ENCODE assay signal across 1 cellular context in the genomic region with DNA sequence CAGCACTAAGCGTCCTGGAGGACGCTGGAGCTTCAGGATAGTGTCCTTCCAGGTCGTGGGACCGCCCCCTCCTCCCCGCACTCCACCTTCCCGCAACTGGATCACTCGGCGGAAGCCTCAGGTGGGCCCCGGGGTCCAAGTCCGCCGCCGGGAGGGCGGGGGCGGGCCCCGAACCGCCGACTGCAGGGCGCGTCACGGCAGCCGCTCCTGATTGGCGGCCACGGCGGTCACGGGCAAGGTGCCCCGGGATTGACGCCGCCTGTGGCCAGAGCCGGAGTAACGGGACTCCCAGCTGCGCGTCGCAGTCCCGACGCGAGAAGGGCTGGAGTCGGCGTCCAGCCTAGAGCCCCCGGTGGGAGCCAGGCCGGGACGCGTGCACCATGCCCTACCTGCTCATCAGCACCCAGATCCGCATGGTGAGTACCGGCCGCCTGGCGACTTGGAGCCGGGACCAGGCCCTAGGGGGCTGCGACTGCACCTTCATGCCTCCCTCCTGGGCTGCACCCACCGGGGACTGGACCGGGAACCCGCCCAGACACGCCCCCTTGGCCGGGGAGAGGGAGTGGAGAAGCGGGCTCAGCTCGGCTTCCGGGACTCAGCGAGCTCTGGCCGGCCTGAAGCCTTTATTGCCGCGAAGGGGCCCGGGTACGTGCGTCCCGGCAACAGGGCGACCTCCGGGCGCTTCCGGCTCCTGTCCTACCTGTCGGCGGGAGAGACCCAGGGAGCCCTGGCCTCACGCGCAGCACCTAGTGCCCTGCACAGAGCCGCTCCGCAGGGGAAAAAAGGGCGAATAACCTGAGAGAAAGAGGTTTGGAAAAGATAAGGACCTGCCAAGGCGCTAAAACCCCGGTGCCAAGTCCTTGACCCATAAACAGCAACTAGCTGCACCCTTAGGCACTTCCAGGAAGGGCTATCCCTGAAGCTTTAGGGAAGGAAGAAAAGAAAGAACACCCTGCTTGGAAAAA.
TF ChIP-seq lines count a peak whose summit lies in the region.

A gene (plus strand): TSS at position 268 of the 965 bp plus-strand sequence. CDS start 113 bp downstream, at position 381.

TF ChIP-seq in K562, 482 proteins besides CTCF, POLR2A, EP300 and RAD21 (continued from another document and continues in another):
- TF ChIP-seq, protein P1, sequence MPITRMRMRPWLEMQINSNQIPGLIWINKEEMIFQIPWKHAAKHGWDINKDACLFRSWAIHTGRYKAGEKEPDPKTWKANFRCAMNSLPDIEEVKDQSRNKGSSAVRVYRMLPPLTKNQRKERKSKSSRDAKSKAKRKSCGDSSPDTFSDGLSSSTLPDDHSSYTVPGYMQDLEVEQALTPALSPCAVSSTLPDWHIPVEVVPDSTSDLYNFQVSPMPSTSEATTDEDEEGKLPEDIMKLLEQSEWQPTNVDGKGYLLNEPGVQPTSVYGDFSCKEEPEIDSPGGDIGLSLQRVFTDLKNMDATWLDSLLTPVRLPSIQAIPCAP (CRISPR knock-in tag; IDR thresholded peaks at IDR 0.05; ENCODE audit: borderline replicate concordance) = no peak
- TF ChIP-seq, protein P2, sequence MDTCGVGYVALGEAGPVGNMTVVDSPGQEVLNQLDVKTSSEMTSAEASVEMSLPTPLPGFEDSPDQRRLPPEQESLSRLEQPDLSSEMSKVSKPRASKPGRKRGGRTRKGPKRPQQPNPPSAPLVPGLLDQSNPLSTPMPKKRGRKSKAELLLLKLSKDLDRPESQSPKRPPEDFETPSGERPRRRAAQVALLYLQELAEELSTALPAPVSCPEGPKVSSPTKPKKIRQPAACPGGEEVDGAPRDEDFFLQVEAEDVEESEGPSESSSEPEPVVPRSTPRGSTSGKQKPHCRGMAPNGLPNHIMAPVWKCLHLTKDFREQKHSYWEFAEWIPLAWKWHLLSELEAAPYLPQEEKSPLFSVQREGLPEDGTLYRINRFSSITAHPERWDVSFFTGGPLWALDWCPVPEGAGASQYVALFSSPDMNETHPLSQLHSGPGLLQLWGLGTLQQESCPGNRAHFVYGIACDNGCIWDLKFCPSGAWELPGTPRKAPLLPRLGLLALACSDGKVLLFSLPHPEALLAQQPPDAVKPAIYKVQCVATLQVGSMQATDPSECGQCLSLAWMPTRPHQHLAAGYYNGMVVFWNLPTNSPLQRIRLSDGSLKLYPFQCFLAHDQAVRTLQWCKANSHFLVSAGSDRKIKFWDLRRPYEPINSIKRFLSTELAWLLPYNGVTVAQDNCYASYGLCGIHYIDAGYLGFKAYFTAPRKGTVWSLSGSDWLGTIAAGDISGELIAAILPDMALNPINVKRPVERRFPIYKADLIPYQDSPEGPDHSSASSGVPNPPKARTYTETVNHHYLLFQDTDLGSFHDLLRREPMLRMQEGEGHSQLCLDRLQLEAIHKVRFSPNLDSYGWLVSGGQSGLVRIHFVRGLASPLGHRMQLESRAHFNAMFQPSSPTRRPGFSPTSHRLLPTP (IDR thresholded peaks at IDR 0.05; ENCODE audit: borderline replicate concordance, extremely low read depth, insufficient read length) = peak; percentile 9
- TF ChIP-seq, protein P3, sequence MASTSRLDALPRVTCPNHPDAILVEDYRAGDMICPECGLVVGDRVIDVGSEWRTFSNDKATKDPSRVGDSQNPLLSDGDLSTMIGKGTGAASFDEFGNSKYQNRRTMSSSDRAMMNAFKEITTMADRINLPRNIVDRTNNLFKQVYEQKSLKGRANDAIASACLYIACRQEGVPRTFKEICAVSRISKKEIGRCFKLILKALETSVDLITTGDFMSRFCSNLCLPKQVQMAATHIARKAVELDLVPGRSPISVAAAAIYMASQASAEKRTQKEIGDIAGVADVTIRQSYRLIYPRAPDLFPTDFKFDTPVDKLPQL (IDR thresholded peaks at IDR 0.05; ENCODE audit: extremely low read depth, insufficient read length) = no peak
- TF ChIP-seq TARDBP (IDR thresholded peaks at IDR 0.05) (peak; percentile 36; the same call in 1 of the 2 replicates), ZNF175 (CRISPR knock-in tag; IDR thresholded peaks at IDR 0.05; ENCODE audit: low read depth) (no peak), HOXB6 (CRISPR knock-in tag; IDR thresholded peaks at IDR 0.05; ENCODE audit: borderline replicate concordance) (no peak), ZFP1 (CRISPR knock-in tag; IDR thresholded peaks at IDR 0.05) (no peak), NFE2L1 (tag; IDR thresholded peaks at IDR 0.05; ENCODE audit: borderline replicate concordance, low read depth) (no peak), HDAC2 (IDR thresholded peaks at IDR 0.05) (peak; percentile 30; the same call in 1 of the 2 replicates), HNRNPH1 (optimal IDR thresholded peaks at IDR 0.05; ENCODE audit: low read depth, low read length) (no peak), FOXA3 (CRISPR knock-in tag; conservative IDR thresholded peaks at IDR 0.05 in 1 of 2, IDR thresholded peaks at IDR 0.05 in 1 of 2) (0 out of 4 replicates have a peak, but pooled peaks of 1 of the 2 experiments have one; percentile 32), ZNF384 (IDR thresholded peaks at IDR 0.05; ENCODE audit: low read depth, low read length) (no peak), SP2 (IDR thresholded peaks at IDR 0.05; ENCODE audit: extremely low read depth, low read depth, low read length, poor library complexity, severe bottlenecking) (no peak), TGIF2 (CRISPR knock-in tag; IDR thresholded peaks at IDR 0.05) (no peak), ZNF263 (CRISPR knock-in tag; IDR thresholded peaks at IDR 0.05; ENCODE audit: borderline replicate concordance) (peak; percentile 56), RBM15 (IDR thresholded peaks at IDR 0.05; ENCODE audit: insufficient read depth, low read length) (no peak), GATAD2A (IDR thresholded peaks at IDR 0.05) (0 out of 2 replicates have a peak, but pooled peaks have one; percentile 55), MBD2 (IDR thresholded peaks at IDR 0.05; ENCODE audit: borderline replicate concordance, low read depth) (no peak)
- TF ChIP-seq, protein P4, sequence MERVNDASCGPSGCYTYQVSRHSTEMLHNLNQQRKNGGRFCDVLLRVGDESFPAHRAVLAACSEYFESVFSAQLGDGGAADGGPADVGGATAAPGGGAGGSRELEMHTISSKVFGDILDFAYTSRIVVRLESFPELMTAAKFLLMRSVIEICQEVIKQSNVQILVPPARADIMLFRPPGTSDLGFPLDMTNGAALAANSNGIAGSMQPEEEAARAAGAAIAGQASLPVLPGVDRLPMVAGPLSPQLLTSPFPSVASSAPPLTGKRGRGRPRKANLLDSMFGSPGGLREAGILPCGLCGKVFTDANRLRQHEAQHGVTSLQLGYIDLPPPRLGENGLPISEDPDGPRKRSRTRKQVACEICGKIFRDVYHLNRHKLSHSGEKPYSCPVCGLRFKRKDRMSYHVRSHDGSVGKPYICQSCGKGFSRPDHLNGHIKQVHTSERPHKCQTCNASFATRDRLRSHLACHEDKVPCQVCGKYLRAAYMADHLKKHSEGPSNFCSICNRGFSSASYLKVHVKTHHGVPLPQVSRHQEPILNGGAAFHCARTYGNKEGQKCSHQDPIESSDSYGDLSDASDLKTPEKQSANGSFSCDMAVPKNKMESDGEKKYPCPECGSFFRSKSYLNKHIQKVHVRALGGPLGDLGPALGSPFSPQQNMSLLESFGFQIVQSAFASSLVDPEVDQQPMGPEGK (CRISPR knock-in tag; IDR thresholded peaks at IDR 0.05; ENCODE audit: borderline replicate concordance) = no peak
- TF ChIP-seq, protein P5, sequence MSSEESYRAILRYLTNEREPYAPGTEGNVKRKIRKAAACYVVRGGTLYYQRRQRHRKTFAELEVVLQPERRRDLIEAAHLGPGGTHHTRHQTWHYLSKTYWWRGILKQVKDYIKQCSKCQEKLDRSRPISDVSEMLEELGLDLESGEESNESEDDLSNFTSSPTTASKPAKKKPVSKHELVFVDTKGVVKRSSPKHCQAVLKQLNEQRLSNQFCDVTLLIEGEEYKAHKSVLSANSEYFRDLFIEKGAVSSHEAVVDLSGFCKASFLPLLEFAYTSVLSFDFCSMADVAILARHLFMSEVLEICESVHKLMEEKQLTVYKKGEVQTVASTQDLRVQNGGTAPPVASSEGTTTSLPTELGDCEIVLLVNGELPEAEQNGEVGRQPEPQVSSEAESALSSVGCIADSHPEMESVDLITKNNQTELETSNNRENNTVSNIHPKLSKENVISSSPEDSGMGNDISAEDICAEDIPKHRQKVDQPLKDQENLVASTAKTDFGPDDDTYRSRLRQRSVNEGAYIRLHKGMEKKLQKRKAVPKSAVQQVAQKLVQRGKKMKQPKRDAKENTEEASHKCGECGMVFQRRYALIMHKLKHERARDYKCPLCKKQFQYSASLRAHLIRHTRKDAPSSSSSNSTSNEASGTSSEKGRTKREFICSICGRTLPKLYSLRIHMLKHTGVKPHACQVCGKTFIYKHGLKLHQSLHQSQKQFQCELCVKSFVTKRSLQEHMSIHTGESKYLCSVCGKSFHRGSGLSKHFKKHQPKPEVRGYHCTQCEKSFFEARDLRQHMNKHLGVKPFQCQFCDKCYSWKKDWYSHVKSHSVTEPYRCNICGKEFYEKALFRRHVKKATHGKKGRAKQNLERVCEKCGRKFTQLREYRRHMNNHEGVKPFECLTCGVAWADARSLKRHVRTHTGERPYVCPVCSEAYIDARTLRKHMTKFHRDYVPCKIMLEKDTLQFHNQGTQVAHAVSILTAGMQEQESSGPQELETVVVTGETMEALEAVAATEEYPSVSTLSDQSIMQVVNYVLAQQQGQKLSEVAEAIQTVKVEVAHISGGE (CRISPR knock-in tag; IDR thresholded peaks at IDR 0.05) = no peak; a peak in 1 of 6 replicates
- TF ChIP-seq, protein P6, sequence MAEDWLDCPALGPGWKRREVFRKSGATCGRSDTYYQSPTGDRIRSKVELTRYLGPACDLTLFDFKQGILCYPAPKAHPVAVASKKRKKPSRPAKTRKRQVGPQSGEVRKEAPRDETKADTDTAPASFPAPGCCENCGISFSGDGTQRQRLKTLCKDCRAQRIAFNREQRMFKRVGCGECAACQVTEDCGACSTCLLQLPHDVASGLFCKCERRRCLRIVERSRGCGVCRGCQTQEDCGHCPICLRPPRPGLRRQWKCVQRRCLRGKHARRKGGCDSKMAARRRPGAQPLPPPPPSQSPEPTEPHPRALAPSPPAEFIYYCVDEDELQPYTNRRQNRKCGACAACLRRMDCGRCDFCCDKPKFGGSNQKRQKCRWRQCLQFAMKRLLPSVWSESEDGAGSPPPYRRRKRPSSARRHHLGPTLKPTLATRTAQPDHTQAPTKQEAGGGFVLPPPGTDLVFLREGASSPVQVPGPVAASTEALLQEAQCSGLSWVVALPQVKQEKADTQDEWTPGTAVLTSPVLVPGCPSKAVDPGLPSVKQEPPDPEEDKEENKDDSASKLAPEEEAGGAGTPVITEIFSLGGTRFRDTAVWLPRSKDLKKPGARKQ (CRISPR knock-in tag; IDR thresholded peaks at IDR 0.05) = no peak
- TF ChIP-seq, protein P7, sequence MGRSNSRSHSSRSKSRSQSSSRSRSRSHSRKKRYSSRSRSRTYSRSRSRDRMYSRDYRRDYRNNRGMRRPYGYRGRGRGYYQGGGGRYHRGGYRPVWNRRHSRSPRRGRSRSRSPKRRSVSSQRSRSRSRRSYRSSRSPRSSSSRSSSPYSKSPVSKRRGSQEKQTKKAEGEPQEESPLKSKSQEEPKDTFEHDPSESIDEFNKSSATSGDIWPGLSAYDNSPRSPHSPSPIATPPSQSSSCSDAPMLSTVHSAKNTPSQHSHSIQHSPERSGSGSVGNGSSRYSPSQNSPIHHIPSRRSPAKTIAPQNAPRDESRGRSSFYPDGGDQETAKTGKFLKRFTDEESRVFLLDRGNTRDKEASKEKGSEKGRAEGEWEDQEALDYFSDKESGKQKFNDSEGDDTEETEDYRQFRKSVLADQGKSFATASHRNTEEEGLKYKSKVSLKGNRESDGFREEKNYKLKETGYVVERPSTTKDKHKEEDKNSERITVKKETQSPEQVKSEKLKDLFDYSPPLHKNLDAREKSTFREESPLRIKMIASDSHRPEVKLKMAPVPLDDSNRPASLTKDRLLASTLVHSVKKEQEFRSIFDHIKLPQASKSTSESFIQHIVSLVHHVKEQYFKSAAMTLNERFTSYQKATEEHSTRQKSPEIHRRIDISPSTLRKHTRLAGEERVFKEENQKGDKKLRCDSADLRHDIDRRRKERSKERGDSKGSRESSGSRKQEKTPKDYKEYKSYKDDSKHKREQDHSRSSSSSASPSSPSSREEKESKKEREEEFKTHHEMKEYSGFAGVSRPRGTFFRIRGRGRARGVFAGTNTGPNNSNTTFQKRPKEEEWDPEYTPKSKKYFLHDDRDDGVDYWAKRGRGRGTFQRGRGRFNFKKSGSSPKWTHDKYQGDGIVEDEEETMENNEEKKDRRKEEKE (IDR thresholded peaks at IDR 0.05; ENCODE audit: borderline replicate concordance in 1 of 2, control insufficient read depth in 1 of 2, low read depth in 2 of 2, low read length in 1 of 2) = no peak
